ENCODE assay signal across 15 cellular contexts in genomic region chr7:51640851-51641250, GRCh38.
DNase-seq lines count a peak whose midpoint lies in the region; ATAC-seq and TF ChIP-seq lines count a peak whose summit lies in the region.
"Had no signal": no experiment of that assay in that cellular context is flagged by ENCODE, and none has a peak within 500 bp of the region (broad histone marks: within the 10 kb centered on the region; RNA-seq: fewer than 3 reads in every experiment).

No MANE protein-coding gene starts in this region.

- H2AFZ ChIP-seq in neural progenitor cell (replicated peaks): no peak overlapping the region
- H2AFZ ChIP-seq: GM23338 had no signal

- no peaks in the 10 kb centered on the region for H4K20me1 ChIP-seq in neural progenitor cell (ENCODE audit: low read depth)

- peak overlapping the region; percentile 70 for H3K27ac Mint-ChIP-seq in neural progenitor cell
- H3K27ac Mint-ChIP-seq in activated CD4-positive, alpha-beta T cell treated with anti-CD3 and anti-CD28 coated beads for 36 hours: no peak overlapping the region
- H3K27ac Mint-ChIP-seq: CD4-positive, CD25-positive, alpha-beta regulatory T cell; GM23338 had no signal

- CTCF ChIA-PET in activated CD4-positive, alpha-beta T cell treated with anti-CD3 and anti-CD28 coated beads for 36 hours (lab: Charles Lee): no interaction called here

- no peaks in the 10 kb centered on the region for H3K79me2 ChIP-seq in neural progenitor cell (ENCODE audit: low read depth)

- TF ChIP-seq CTCF in VCaP (conservative IDR thresholded peaks at IDR 0.05) (no peak), neural progenitor cell (IDR thresholded peaks at IDR 0.05) (no peak)

- peak overlapping the region; percentile 83 for H3K27ac ChIP-seq in VCaP
- no peak overlapping the region for H3K27ac ChIP-seq in neural progenitor cell
- H3K27ac ChIP-seq: A549 had no signal

- peaks cover under 1% of the 10 kb centered on the region for H3K36me3 Mint-ChIP-seq in neural progenitor cell
- H3K36me3 Mint-ChIP-seq in activated CD4-positive, alpha-beta T cell treated with anti-CD3 and anti-CD28 coated beads for 36 hours (ENCODE audit: low read depth): no peaks in the 10 kb centered on the region
- H3K36me3 Mint-ChIP-seq: CD4-positive, CD25-positive, alpha-beta regulatory T cell had no signal

- intact Hi-C loops in activated CD4-positive, alpha-beta T cell treated with anti-CD3 and anti-CD28 coated beads for 36 hours (cut with DNase I, micrococcal nuclease): no loop called here

- POLR2A ChIA-PET in activated CD4-positive, alpha-beta T cell treated with anti-CD3 and anti-CD28 coated beads for 36 hours (lab: Charles Lee): no interaction called here

- no peak overlapping the region for H3K4me2 ChIP-seq in neural progenitor cell
- H3K4me2 ChIP-seq: A549, GM23338 had no signal

- no peak overlapping the region for H3K9ac ChIP-seq in neural progenitor cell

- H3K4me3 ChIP-seq in neural progenitor cell: no peak overlapping the region
- H3K4me3 ChIP-seq: A549, GM23338 had no signal

- peaks cover under 1% of the 10 kb centered on the region for H3K4me1 ChIP-seq in neural progenitor cell
- H3K4me1 ChIP-seq: A549, BE2C had no signal

- DNase-seq in islet precursor cell (peak; percentile 47), neural progenitor cell (ENCODE audit: low spot score) (no peak), NCI-H748 (lab: John Stamatoyannopoulos, UW; ENCODE audit: unreplicated experiment) (no peak), NCI-H345 treated with DMSO at 0.1 percent for 48 hours (lab: John Stamatoyannopoulos, UW; ENCODE audit: unreplicated experiment) (no peak)
- no peak for DNase-seq in activated CD4-positive, alpha-beta T cell treated with anti-CD3 and anti-CD28 coated beads for 36 hours
- DNase-seq: BE2C; Calu3; CD4-positive, CD25-positive, alpha-beta regulatory T cell; DMS 273 treated with DMSO at 0.1 percent for 48 hours; H7; IMR-90 had no signal

- no peaks in the 10 kb centered on the region for H3K27me3 ChIP-seq in neural progenitor cell
- H3K27me3 ChIP-seq: BE2C had no signal

- H3K27me3 Mint-ChIP-seq in neural progenitor cell (ENCODE audit: insufficient read depth, low read depth): peaks cover 11% of the 10 kb centered on the region
- no peaks in the 10 kb centered on the region for H3K27me3 Mint-ChIP-seq in activated CD4-positive, alpha-beta T cell treated with anti-CD3 and anti-CD28 coated beads for 36 hours
- H3K27me3 Mint-ChIP-seq: CD4-positive, CD25-positive, alpha-beta regulatory T cell had no signal

- H3K36me3 ChIP-seq in neural progenitor cell: no peaks in the 10 kb centered on the region
- H3K36me3 ChIP-seq: BE2C had no signal

- no peak for ATAC-seq in HG03520 (IDR thresholded peaks at IDR 0.05; ENCODE audit: unreplicated experiment)
- ATAC-seq in activated CD4-positive, alpha-beta T cell treated with anti-CD3 and anti-CD28 coated beads for 36 hours: no peak
- ATAC-seq: A549, GM23338 had no signal

- H3F3A ChIP-seq in neural progenitor cell (ENCODE audit: low read depth): no peaks in the 10 kb centered on the region

- peaks cover 27% of the 10 kb centered on the region for H3K4me1 Mint-ChIP-seq in neural progenitor cell
- H3K4me1 Mint-ChIP-seq in activated CD4-positive, alpha-beta T cell treated with anti-CD3 and anti-CD28 coated beads for 36 hours: no peaks in the 10 kb centered on the region
- H3K4me1 Mint-ChIP-seq: CD4-positive, CD25-positive, alpha-beta regulatory T cell had no signal

- peaks cover under 1% of the 10 kb centered on the region for H3K9me3 Mint-ChIP-seq in neural progenitor cell
- peaks cover 3% of the 10 kb centered on the region for H3K9me3 Mint-ChIP-seq in activated CD4-positive, alpha-beta T cell treated with anti-CD3 and anti-CD28 coated beads for 36 hours (ENCODE audit: low read depth)

- H3K4me3 Mint-ChIP-seq in neural progenitor cell: peak overlapping the region; percentile 31
- H3K4me3 Mint-ChIP-seq in activated CD4-positive, alpha-beta T cell treated with anti-CD3 and anti-CD28 coated beads for 36 hours: no peak overlapping the region
- H3K4me3 Mint-ChIP-seq: CD4-positive, CD25-positive, alpha-beta regulatory T cell; GM23338 had no signal

- no peaks in the 10 kb centered on the region for H3K9me3 ChIP-seq in neural progenitor cell (ENCODE audit: low read depth)
- H3K9me3 ChIP-seq: A549, BE2C had no signal
